Comparison of ENCODE assay signal across 18 cellular contexts in the genomic region with DNA sequence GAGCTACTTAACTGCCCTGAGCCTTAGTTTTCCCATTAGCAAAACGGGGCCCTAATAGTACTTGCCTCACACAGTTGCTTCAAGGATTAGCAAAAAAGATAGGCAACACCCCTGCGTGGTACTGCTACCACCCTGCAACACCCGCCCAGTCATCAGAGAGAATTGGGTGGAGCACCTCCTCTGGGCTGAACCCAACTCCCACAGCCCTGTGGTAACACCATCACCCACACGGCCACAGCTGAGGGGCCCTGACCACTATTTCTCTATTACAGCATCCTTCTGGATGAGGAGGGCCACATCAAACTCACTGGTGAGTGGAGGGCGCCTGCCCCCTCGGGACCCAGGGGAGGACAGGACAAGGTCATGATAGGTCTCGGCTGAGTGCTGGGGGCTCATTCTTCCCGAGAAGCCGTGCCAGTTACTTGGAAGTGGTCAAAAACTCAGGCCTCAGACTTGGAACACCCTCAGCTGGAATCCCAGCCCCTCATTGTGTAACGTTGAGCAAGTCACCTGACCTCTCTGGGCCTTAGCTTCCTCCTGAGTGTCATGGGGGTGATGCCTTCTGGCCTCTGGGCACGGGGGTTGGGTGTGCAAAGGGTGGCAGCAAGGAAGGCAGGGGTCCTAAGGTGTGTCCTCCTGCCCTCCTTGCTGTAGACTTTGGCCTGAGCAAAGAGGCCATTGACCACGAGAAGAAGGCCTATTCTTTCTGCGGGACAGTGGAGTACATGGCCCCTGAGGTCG. TPM values are rescaled to one million over a fixed set of nuclear protein-coding genes. Genes with fewer than 3 reads are reported as not detected.
DNase-seq lines count a peak whose midpoint lies in the region; ATAC-seq and TF ChIP-seq lines count a peak whose summit lies in the region.
"Had no signal": no experiment of that assay in that cellular context is flagged by ENCODE, and none has a peak within 500 bp of the region (broad histone marks: within the 10 kb centered on the region; RNA-seq: fewer than 3 reads in every experiment).

No MANE protein-coding gene starts in this region.

- no peaks in the 10 kb centered on the region for H3K27me3 Mint-ChIP-seq in activated T-cell treated with anti-CD3 and anti-CD28 coated beads, Interleukin-2, amount 50 U/mL, for 4 hours (ENCODE audit: low read depth)
- H3K27me3 Mint-ChIP-seq in activated CD4-positive, alpha-beta memory T cell treated with anti-CD3 and anti-CD28 coated beads, Interleukin-2, amount 10 ng/mL, durations not matched to agents 7 days and 5 days = no peaks in the 10 kb centered on the region

- no peaks in the 10 kb centered on the region for H3K9me3 Mint-ChIP-seq in activated T-cell treated with anti-CD3 and anti-CD28 coated beads, Interleukin-2, amount 50 U/mL, for 4 hours
- no peaks in the 10 kb centered on the region for H3K9me3 Mint-ChIP-seq in activated CD4-positive, alpha-beta memory T cell treated with anti-CD3 and anti-CD28 coated beads, Interleukin-2, amount 10 ng/mL, durations not matched to agents 7 days and 5 days

- no peak overlapping the region for H3K4me3 ChIP-seq in lower lobe of right lung
- H3K4me3 ChIP-seq: gastroesophageal sphincter, GM23248, PC-9, psoas muscle had no signal

- no peaks in the 10 kb centered on the region for H3K9me3 ChIP-seq in lower lobe of right lung
- H3K9me3 ChIP-seq: gastroesophageal sphincter, psoas muscle had no signal

- peaks cover 33% of the 10 kb centered on the region for H3K36me3 Mint-ChIP-seq in activated T-cell treated with anti-CD3 and anti-CD28 coated beads, Interleukin-2, amount 50 U/mL, for 4 hours (ENCODE audit: insufficient read depth)
- H3K36me3 Mint-ChIP-seq in activated CD4-positive, alpha-beta memory T cell treated with anti-CD3 and anti-CD28 coated beads, Interleukin-2, amount 10 ng/mL, durations not matched to agents 7 days and 5 days (ENCODE audit: low read depth) = peaks cover 70% of the 10 kb centered on the region

- no peak overlapping the region for H3K4me3 Mint-ChIP-seq in activated T-cell treated with anti-CD3 and anti-CD28 coated beads, Interleukin-2, amount 50 U/mL, for 4 hours
- H3K4me3 Mint-ChIP-seq in activated CD4-positive, alpha-beta memory T cell treated with anti-CD3 and anti-CD28 coated beads, Interleukin-2, amount 10 ng/mL, durations not matched to agents 7 days and 5 days = no peak overlapping the region

- POLR2A ChIA-PET in activated CD4-positive, alpha-beta memory T cell treated with anti-CD3 and anti-CD28 coated beads, Interleukin-2, amount 10 ng/mL, durations not matched to agents 7 days and 5 days (lab: Charles Lee) = interaction anchor here (0.7 to 2.4 kb wide), 9 partner anchors 11 to 139 kb away, joined by 3 to 13 read pairs (median 3); a partner anchor contains a TSS

- intact Hi-C loops in lower lobe of right lung (cut with DNase I) = no loop called here

- TF ChIP-seq CTCF in lower lobe of right lung (IDR thresholded peaks at IDR 0.05) = no peak

- H3K4me1 Mint-ChIP-seq in activated T-cell treated with anti-CD3 and anti-CD28 coated beads, Interleukin-2, amount 50 U/mL, for 4 hours (ENCODE audit: low read depth) = peaks cover 7% of the 10 kb centered on the region
- peaks cover 47% of the 10 kb centered on the region for H3K4me1 Mint-ChIP-seq in activated CD4-positive, alpha-beta memory T cell treated with anti-CD3 and anti-CD28 coated beads, Interleukin-2, amount 10 ng/mL, durations not matched to agents 7 days and 5 days

- H3K27ac Mint-ChIP-seq in activated CD4-positive, alpha-beta memory T cell treated with anti-CD3 and anti-CD28 coated beads, Interleukin-2, amount 10 ng/mL, durations not matched to agents 7 days and 5 days = peak overlapping the region; percentile 66

- H3K27me3 ChIP-seq in lower lobe of right lung (ENCODE audit: low read depth) = no peaks in the 10 kb centered on the region
- H3K27me3 ChIP-seq: gastroesophageal sphincter had no signal

- peaks cover 5% of the 10 kb centered on the region for H3K4me1 ChIP-seq in lower lobe of right lung
- H3K4me1 ChIP-seq: gastroesophageal sphincter, psoas muscle had no signal

- ATAC-seq in activated T-cell treated with anti-CD3 and anti-CD28 coated beads, Interleukin-2, amount 50 U/mL, for 4 hours = peak; percentile 32 to 40
- ATAC-seq in lower lobe of right lung (peak; percentile 77 to 81), HG03354 (IDR thresholded peaks at IDR 0.05; ENCODE audit: poor library complexity, severe bottlenecking, unreplicated experiment) (no peak), HG03280 (IDR thresholded peaks at IDR 0.05; ENCODE audit: unreplicated experiment) (no peak), HG03025 (IDR thresholded peaks at IDR 0.05; ENCODE audit: low FRiP score, unreplicated experiment) (no peak)
- ATAC-seq: gastroesophageal sphincter, psoas muscle, SK-N-SH treated with all-trans-retinoic acid at 6 μM for 48 hours had no signal

- peaks cover 90% of the 10 kb centered on the region for H3K36me3 ChIP-seq in lower lobe of right lung

- no peak overlapping the region for H3K27ac ChIP-seq in lower lobe of right lung
- H3K27ac ChIP-seq: gastroesophageal sphincter, GM23248, PC-9, psoas muscle had no signal

- no peak for DNase-seq in activated T-cell treated with anti-CD3 and anti-CD28 coated beads, Interleukin-2, amount 50 U/mL, for 4 hours
- DNase-seq in activated T-cell treated with anti-CD3 and anti-CD28 coated beads for 4 hours (no peak), lower lobe of right lung (peak; percentile 76), hypothalamus (lab: John Stamatoyannopoulos, UW) (no peak)
- peak; percentile 51 for DNase-seq in activated CD4-positive, alpha-beta memory T cell treated with anti-CD3 and anti-CD28 coated beads, Interleukin-2, amount 10 ng/mL, durations not matched to agents 7 days and 5 days
- DNase-seq: activated effector memory CD4-positive, alpha-beta T cell treated with anti-CD3 and anti-CD28 coated beads, Interleukin-2, amount 50 U/mL, for 16 hours; COR-L47; EL; GM23248; NCI-H2081 treated with DMSO at 0.1 percent for 48 hours; NCI-H526; PC-9; psoas muscle had no signal

- CTCF ChIA-PET in activated CD4-positive, alpha-beta memory T cell treated with anti-CD3 and anti-CD28 coated beads, Interleukin-2, amount 10 ng/mL, durations not matched to agents 7 days and 5 days (lab: Charles Lee) = interaction anchor here (0.6 to 3.7 kb wide), 5 partner anchors 12 to 251 kb away, joined by 3 to 26 read pairs (median 9); no protein-coding TSS in a partner anchor

RNA-seq across cellular contexts. Expression of a gene that starts 24.6 kb away (rescaled TPM):
- 100 to 1,000 TPM; 131 to 157 (median 134) TPM for total RNA-seq in activated T-cell treated with anti-CD3 and anti-CD28 coated beads, Interleukin-2, amount 50 U/mL, for 4 hours
- total RNA-seq in activated CD4-positive, alpha-beta memory T cell treated with anti-CD3 and anti-CD28 coated beads, Interleukin-2, amount 10 ng/mL, durations not matched to agents 7 days and 5 days = 100 to 1,000 TPM; 170 to 175 TPM
- 140 TPM for total RNA-seq in lower lobe of right lung

Comparison
In these comparisons a context has a peak if more than half of its experiments do, and no peak if none do; other contexts are left out.
1. ATAC-seq: peak in activated T-cell treated with anti-CD3 and anti-CD28 coated beads, Interleukin-2, amount 50 U/mL, for 4 hours (2 of 2) and lower lobe of right lung (2 of 2); none in HG03354 (single experiment), HG03280 (single experiment) and HG03025 (single experiment).
2. DNase-seq: peak in activated CD4-positive, alpha-beta memory T cell treated with anti-CD3 and anti-CD28 coated beads, Interleukin-2, amount 10 ng/mL, durations not matched to agents 7 days and 5 days (single experiment) and lower lobe of right lung (single experiment); none in activated T-cell treated with anti-CD3 and anti-CD28 coated beads, Interleukin-2, amount 50 U/mL, for 4 hours (single experiment), activated T-cell treated with anti-CD3 and anti-CD28 coated beads for 4 hours (single experiment) and hypothalamus (0 of 51).